ENCODE assay signal across 19 cellular contexts in genomic region chr12:115450710-115451109, GRCh38.
"Had no signal": no experiment of that assay in that cellular context is flagged by ENCODE, and none has a peak within 500 bp of the region (broad histone marks: within the 10 kb centered on the region; RNA-seq: fewer than 3 reads in every experiment).

No MANE protein-coding gene starts in this region.

- H3K27ac ChIP-seq: colonic mucosa, sigmoid colon, spleen, stomach, testis had no signal

- H3K36me3 Mint-ChIP-seq: activated naive CD8-positive, alpha-beta T cell; natural killer cell treated with Interleukin-12 subunit alpha and Interleukin-12 subunit beta and Interleukin-15 and Interleukin-18, amount 100 ng/mL, for 72 hours; T-cell had no signal

- H3K9me3 Mint-ChIP-seq: memory B cell had no signal

- DNase-seq: activated CD4-positive, alpha-beta T cell treated with anti-CD3 and anti-CD28 coated beads for 36 hours; activated CD8-positive, alpha-beta memory T cell treated with anti-CD3 and anti-CD28 coated beads, Interleukin-2, amount 50 U/mL, for 4 hours; activated CD8-positive, alpha-beta T cell treated with anti-CD3 and anti-CD28 coated beads, Interleukin-2, amount 10 ng/mL, durations not matched to agents 7 days and 5 days; activated gamma-delta T cell; activated T-cell treated with anti-CD3 and anti-CD28 coated beads, Interleukin-2, amount 50 U/mL, for 72 hours; amniotic stem cell; central memory CD4-positive, alpha-beta T cell; colonic mucosa; sigmoid colon; spleen; stomach; T-cell; T1000; testis; WERI-Rb-1 had no signal

- ATAC-seq: activated CD4-positive, alpha-beta T cell treated with anti-CD3 and anti-CD28 coated beads for 36 hours; activated CD8-positive, alpha-beta T cell treated with anti-CD3 and anti-CD28 coated beads, Interleukin-2, amount 10 ng/mL, durations not matched to agents 7 days and 5 days; activated T-cell treated with anti-CD3 and anti-CD28 coated beads, Interleukin-2, amount 50 U/mL, for 72 hours; esophagus mucosa; natural killer cell treated with Interleukin-12 subunit alpha and Interleukin-12 subunit beta and Interleukin-15 and Interleukin-18, amount 100 ng/mL, for 72 hours; T-cell had no signal

- H3K36me3 ChIP-seq: colonic mucosa, sigmoid colon, spleen, stomach, WERI-Rb-1 had no signal

- H3K4me3 ChIP-seq: colonic mucosa had no signal

- H3K27me3 ChIP-seq: colonic mucosa, testis had no signal

- H3K9me3 ChIP-seq: colonic mucosa, sigmoid colon, spleen, stomach, testis had no signal

- H3K4me1 ChIP-seq: colonic mucosa, testis had no signal

- H3K4me3 Mint-ChIP-seq: activated CD8-positive, alpha-beta T cell treated with anti-CD3 and anti-CD28 coated beads, Interleukin-2, amount 10 ng/mL, durations not matched to agents 7 days and 5 days; natural killer cell treated with Interleukin-12 subunit alpha and Interleukin-12 subunit beta and Interleukin-15 and Interleukin-18, amount 100 ng/mL, for 72 hours had no signal

- H3K27ac Mint-ChIP-seq: activated CD4-positive, alpha-beta T cell treated with anti-CD3 and anti-CD28 coated beads for 36 hours; activated CD8-positive, alpha-beta T cell treated with anti-CD3 and anti-CD28 coated beads, Interleukin-2, amount 10 ng/mL, durations not matched to agents 7 days and 5 days; activated naive CD8-positive, alpha-beta T cell; activated T-cell treated with anti-CD3 and anti-CD28 coated beads, Interleukin-2, amount 50 U/mL, for 72 hours; memory B cell; natural killer cell treated with Interleukin-12 subunit alpha and Interleukin-12 subunit beta and Interleukin-15 and Interleukin-18, amount 100 ng/mL, for 72 hours; T-cell had no signal
